ENCODE assay signal across 1 cellular context in genomic region chr11:69674886-69675714, GRCh38.
A peak's percentile ranks its signal among the peaks of the same experiment; 100 is the strongest.
TF ChIP-seq lines count a peak whose summit lies in the region.

LTO1 (minus strand) TSS chr11:69675353; CDS start chr11:69675239, 114 bp downstream.

TF ChIP-seq in HepG2, 621 proteins besides CTCF, POLR2A, EP300 and RAD21 (continued from another document and continues in another):
- TF ChIP-seq POGK (CRISPR knock-in tag; conservative IDR thresholded peaks at IDR 0.05) (no peak; the same call in 1 of the 2 replicates), GABPB1 (CRISPR knock-in tag; IDR thresholded peaks at IDR 0.05) (peak; percentile 99), TMF1 (CRISPR knock-in tag; IDR thresholded peaks at IDR 0.05; ENCODE audit: low read depth) (peak; percentile 92), ZGPAT (CRISPR knock-in tag; IDR thresholded peaks at IDR 0.05) (peak; percentile 91), KDM1A (CRISPR knock-in tag; IDR thresholded peaks at IDR 0.05) (peak; percentile 80; the same call in 1 of the 2 replicates), ZNF746 (CRISPR knock-in tag; IDR thresholded peaks at IDR 0.05) (peak; percentile 69; the same call in 1 of the 2 replicates), CENPX (CRISPR knock-in tag; IDR thresholded peaks at IDR 0.05) (no peak), SCMH1 (CRISPR knock-in tag; IDR thresholded peaks at IDR 0.05; ENCODE audit: borderline replicate concordance) (no peak), PCBP1 (IDR thresholded peaks at IDR 0.05; ENCODE audit: borderline replicate concordance, low read depth, low read length) (0 out of 2 replicates have a peak, but pooled peaks have one; percentile 52), MXD1 (CRISPR knock-in tag; IDR thresholded peaks at IDR 0.05) (peak; percentile 85; the same call in 1 of the 2 replicates), ERF (CRISPR knock-in tag; IDR thresholded peaks at IDR 0.05) (peak; percentile 70), MIER2 (CRISPR knock-in tag; IDR thresholded peaks at IDR 0.05) (0 out of 2 replicates have a peak, but pooled peaks have one; percentile 9), GPN1 (CRISPR knock-in tag; IDR thresholded peaks at IDR 0.05; ENCODE audit: borderline replicate concordance) (no peak), ZNF83 (CRISPR knock-in tag; IDR thresholded peaks at IDR 0.05; ENCODE audit: borderline replicate concordance) (no peak; the same call in 1 of the 2 replicates), ZNF792 (CRISPR knock-in tag; IDR thresholded peaks at IDR 0.05) (0 out of 2 replicates have a peak, but pooled peaks have one; percentile 54), TERF1 (CRISPR knock-in tag; IDR thresholded peaks at IDR 0.05) (no peak), PHF5A (CRISPR knock-in tag; IDR thresholded peaks at IDR 0.05; ENCODE audit: low read depth, unreplicated experiment) (no peak), SP5 (CRISPR knock-in tag; IDR thresholded peaks at IDR 0.05; ENCODE audit: borderline replicate concordance, low read depth) (peak; percentile 60; the same call in 1 of the 2 replicates), ZNF615 (CRISPR knock-in tag; IDR thresholded peaks at IDR 0.05; ENCODE audit: borderline replicate concordance) (no peak), ZNF75D (CRISPR knock-in tag; IDR thresholded peaks at IDR 0.05; ENCODE audit: borderline replicate concordance) (no peak), HDAC2 (CRISPR knock-in tag; IDR thresholded peaks at IDR 0.05) (peak; percentile 73), DNMT1 (CRISPR knock-in tag; IDR thresholded peaks at IDR 0.05) (peak; percentile 26; the same call in 1 of the 2 replicates), ZBTB25 (CRISPR knock-in tag; IDR thresholded peaks at IDR 0.05) (no peak), POLR2AphosphoS2 (IDR thresholded peaks at IDR 0.05; ENCODE audit: low read depth, low read length) (no peak), RBM22 (optimal IDR thresholded peaks at IDR 0.05; ENCODE audit: low read length) (no peak), ZBTB26 (CRISPR knock-in tag; IDR thresholded peaks at IDR 0.05; ENCODE audit: borderline replicate concordance) (no peak), RFX3 (CRISPR knock-in tag; IDR thresholded peaks at IDR 0.05) (no peak), WIZ (CRISPR knock-in tag; IDR thresholded peaks at IDR 0.05) (no peak; the same call in 1 of the 2 replicates), TSC22D2 (CRISPR knock-in tag; IDR thresholded peaks at IDR 0.05; ENCODE audit: borderline replicate concordance) (peak; percentile 59; the same call in 1 of the 2 replicates), MED1 (CRISPR knock-in tag; IDR thresholded peaks at IDR 0.05) (peak; percentile 68), HMG20A (CRISPR knock-in tag; IDR thresholded peaks at IDR 0.05; ENCODE audit: borderline replicate concordance) (no peak), LBX2 (CRISPR knock-in tag; IDR thresholded peaks at IDR 0.05; ENCODE audit: borderline replicate concordance) (no peak), ZNF441 (CRISPR knock-in tag; IDR thresholded peaks at IDR 0.05; ENCODE audit: borderline replicate concordance) (peak; percentile 20; the same call in 1 of the 2 replicates), PATZ1 (CRISPR knock-in tag; IDR thresholded peaks at IDR 0.05) (peak; percentile 60), ETV5 (CRISPR knock-in tag; IDR thresholded peaks at IDR 0.05; ENCODE audit: borderline replicate concordance) (peak; percentile 88), ZNF770 (CRISPR knock-in tag; IDR thresholded peaks at IDR 0.05) (no peak), HMG20B (CRISPR knock-in tag; conservative IDR thresholded peaks at IDR 0.05) (0 out of 2 replicates have a peak, but pooled peaks have one; percentile 15), ZBTB44 (CRISPR knock-in tag; IDR thresholded peaks at IDR 0.05) (no peak), ZNF670 (CRISPR knock-in tag; IDR thresholded peaks at IDR 0.05; ENCODE audit: borderline replicate concordance) (peak; percentile 74; the same call in 1 of the 2 replicates), ZNF207 (IDR thresholded peaks at IDR 0.05; ENCODE audit: borderline replicate concordance) (no peak), MATR3 (CRISPR knock-in tag; IDR thresholded peaks at IDR 0.05) (no peak), ATAD3A (CRISPR knock-in tag; IDR thresholded peaks at IDR 0.05) (no peak), NR2F1 (CRISPR knock-in tag; IDR thresholded peaks at IDR 0.05) (no peak), MLLT10 (CRISPR knock-in tag; IDR thresholded peaks at IDR 0.05) (no peak), ZNF850 (CRISPR knock-in tag; conservative IDR thresholded peaks at IDR 0.05) (no peak), ZNF576 (CRISPR knock-in tag; IDR thresholded peaks at IDR 0.05) (no peak), TFE3 (CRISPR knock-in tag; IDR thresholded peaks at IDR 0.05) (peak; percentile 22; the same call in 1 of the 2 replicates), STAT5B (CRISPR knock-in tag; IDR thresholded peaks at IDR 0.05) (no peak), IKZF5 (CRISPR knock-in tag; IDR thresholded peaks at IDR 0.05) (peak; percentile 27; the same call in 1 of the 2 replicates)
